Comparison of ENCODE assay signal across 24 cellular contexts in genomic region chr10:133218891-133219290, GRCh38. TPM values are rescaled to one million over a fixed set of nuclear protein-coding genes. Genes with fewer than 3 reads are reported as not detected.
"Had no signal": no experiment of that assay in that cellular context is flagged by ENCODE, and none has a peak within 500 bp of the region (broad histone marks: within the 10 kb centered on the region; RNA-seq: fewer than 3 reads in every experiment).

No MANE protein-coding gene starts in this region.

- H3K4me3 Mint-ChIP-seq: IgD-negative memory B cell had no signal

- H3K9ac ChIP-seq: KMS-11 had no signal

- H3K9me3 Mint-ChIP-seq: IgD-negative memory B cell had no signal

- H3K4me1 ChIP-seq: SJCRH30 had no signal

- H3K4me2 ChIP-seq: KMS-11 had no signal

- H3K27ac ChIP-seq: HL-60, KMS-11, RWPE1, SJCRH30 had no signal

- H3K36me3 ChIP-seq: SJCRH30 had no signal

- H3K27ac Mint-ChIP-seq: IgD-negative memory B cell had no signal

- H3K36me3 Mint-ChIP-seq: IgD-negative memory B cell had no signal

- H3K27me3 ChIP-seq: SJCRH30 had no signal

- ATAC-seq: K562 had no signal

- H3K9me3 ChIP-seq: SJCRH30 had no signal

- H3K4me3 ChIP-seq: K562, SJCRH30 had no signal

- H3K4me1 Mint-ChIP-seq: IgD-negative memory B cell had no signal

- H3K27me3 Mint-ChIP-seq: IgD-negative memory B cell had no signal

- DNase-seq: Kasumi-1, MV-4-11, NCI-H1048, NCI-H1105, NCI-H1417 treated with DMSO at 0.1 percent for 48 hours, NCI-H146, NCI-H1694 treated with DMSO at 0.1 percent for 48 hours, NCI-H1930, NCI-H2081, NCI-H2107, NCI-H2227 treated with DMSO at 0.1 percent for 48 hours, NCI-H446, NCI-H510A, NCI-H524 treated with DMSO at 0.1 percent for 48 hours, NCI-H69, NCI-H774, SHP77 treated with DMSO at 0.1 percent for 48 hours, SJCRH30 had no signal

RNA-seq across cellular contexts. Expression of gene UTF1, which starts 11.1 kb away (rescaled TPM):
- total RNA-seq: M059J, SJCRH30 had no signal

RNA-seq across cellular contexts. Expression of gene VENTX, which starts 18.8 kb away (rescaled TPM):
- total RNA-seq: M059J had no signal

RNA-seq across cellular contexts. Expression of gene KNDC1, which starts 58.9 kb away (rescaled TPM):
- total RNA-seq: M059J had no signal
